In the genomic region with DNA sequence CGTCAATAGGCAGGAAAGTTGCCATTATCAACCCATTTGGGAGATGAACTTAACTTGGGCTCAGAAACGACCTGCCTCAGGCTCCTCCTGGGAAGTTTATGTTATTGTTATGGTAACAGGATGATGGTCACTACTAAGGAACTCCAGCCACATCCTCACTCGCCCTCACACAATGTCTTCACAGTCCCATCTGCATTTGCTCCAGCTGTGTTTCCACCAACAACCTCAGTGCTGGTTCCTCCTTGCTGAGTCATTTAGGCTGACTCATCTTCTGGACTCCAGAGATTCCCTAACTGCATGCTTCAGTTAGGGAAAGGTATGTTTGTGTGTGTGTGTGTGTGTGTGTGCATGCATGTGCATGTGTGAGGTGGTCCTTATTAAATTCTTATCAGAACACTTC, we compare ENCODE assay signal across 9 cellular contexts.
A peak's percentile ranks its signal among the peaks of the same experiment; 100 is the strongest.
DNase-seq lines count a peak whose midpoint lies in the region; ATAC-seq, FAIRE-seq and TF ChIP-seq lines count a peak whose summit lies in the region.
"Had no signal": no experiment of that assay in that cellular context is flagged by ENCODE, and none has a peak within 500 bp of the region (broad histone marks: within the 10 kb centered on the region; RNA-seq: fewer than 3 reads in every experiment).

No MANE protein-coding gene starts in this region.

- no peaks in the 10 kb centered on the region for H4K20me1 ChIP-seq in K562 (replicated peaks; ENCODE audit: control insufficient read depth, insufficient read depth, low read length)

- H3K9me3 ChIP-seq in K562 (replicated peaks; ENCODE audit: control insufficient read depth, insufficient read depth, low read depth, low read length) (no peaks in the 10 kb centered on the region), upper lobe of left lung (no peaks in the 10 kb centered on the region)

- H3K4me2 ChIP-seq in K562 (ENCODE audit: insufficient read depth, low read length) = no peak overlapping the region

- H3K27ac Mint-ChIP-seq in type B pancreatic cell = no peak overlapping the region

- ATAC-seq in K562 = no peak
- ATAC-seq in upper lobe of left lung (ENCODE audit: low FRiP score in 2 of 2) = peak; percentile 62 to 85

- H3K4me1 Mint-ChIP-seq in type B pancreatic cell (ENCODE audit: unreplicated experiment) = no peaks in the 10 kb centered on the region

- H3K27ac ChIP-seq in K562 (ENCODE audit: extremely low read depth, low read depth, low read length) = no peak overlapping the region
- no peak overlapping the region for H3K27ac ChIP-seq in upper lobe of left lung

- no peaks in the 10 kb centered on the region for H3K36me3 Mint-ChIP-seq in type B pancreatic cell

- TF ChIP-seq POLR2A in K562 (conservative IDR thresholded peaks at IDR 0.05) = no peak
- TF ChIP-seq POLR2A in upper lobe of left lung (IDR thresholded peaks at IDR 0.05) = no peak

- TF ChIP-seq CTCF in K562 (IDR thresholded peaks at IDR 0.05 in 2 of 3, conservative IDR thresholded peaks at IDR 0.05 in 1 of 3; ENCODE audit: insufficient read depth in 2 of 3, low read depth in 1 of 3, low read length in 3 of 3) = no peak
- no peak for TF ChIP-seq CTCF in upper lobe of left lung (IDR thresholded peaks at IDR 0.05)
- no peak for TF ChIP-seq CTCF in GM20000 (IDR thresholded peaks at IDR 0.05; ENCODE audit: extremely low read depth, missing control alignments)
- TF ChIP-seq CTCF in type B pancreatic cell (conservative IDR thresholded peaks at IDR 0.05) = no peak

- no TSS peak for BruUV-seq in K562 (replicated peaks; lab: Mats Ljungman, UMichigan)

- H3K27me3 ChIP-seq in K562 (ENCODE audit: control insufficient read depth in 2 of 2, insufficient read depth in 2 of 2, low read length in 2 of 2) (no peaks in the 10 kb centered on the region), upper lobe of left lung (no peaks in the 10 kb centered on the region)

- POLR2A ChIA-PET in K562 (lab: Yijun Ruan, JAX) = no interaction called here

- H3K36me3 ChIP-seq in K562 (ENCODE audit: control insufficient read depth, insufficient read depth, low read length) (no peaks in the 10 kb centered on the region), upper lobe of left lung (no peaks in the 10 kb centered on the region)

- no peaks in the 10 kb centered on the region for H3K79me2 ChIP-seq in K562 (ENCODE audit: control insufficient read depth, insufficient read depth, low read length)

- no peaks in the 10 kb centered on the region for H3K9me3 Mint-ChIP-seq in type B pancreatic cell

- H3K9ac ChIP-seq in K562 (ENCODE audit: insufficient read depth in 1 of 2, low read depth in 2 of 2, low read length in 2 of 2) = no peak overlapping the region

- H3K27me3 Mint-ChIP-seq in type B pancreatic cell = peaks cover 3% of the 10 kb centered on the region

- TF ChIP-seq EP300 in K562 (IDR thresholded peaks at IDR 0.05; ENCODE audit: low read length) = no peak
- TF ChIP-seq EP300 in upper lobe of left lung (IDR thresholded peaks at IDR 0.05) = no peak

- DNase-seq in HT1080 (ENCODE audit: low read depth) (peak; percentile 100), K562 (ENCODE audit: extremely low read depth in 1 of 4, low spot score in 3 of 4) (peak in 1 of 4 experiments; percentile 1), iPS DF 4.7 (ENCODE audit: extremely low read depth, low spot score) (peak; percentile 62), upper lobe of left lung (no peak), GM20000 (ENCODE audit: low spot score) (no peak), NCI-H1105 (lab: John Stamatoyannopoulos, UW) (no peak), SKM-1 treated with dmso at 0.1 percent for 144 hours (lab: John Stamatoyannopoulos, UW; ENCODE audit: unreplicated experiment) (no peak), type B pancreatic cell (ENCODE audit: extremely low spot score, unreplicated experiment) (no peak)

- H3K4me1 ChIP-seq in K562 (replicated peaks in 1 of 2; ENCODE audit: control insufficient read depth in 2 of 2, insufficient read depth in 2 of 2, low read length in 2 of 2) (no peaks in the 10 kb centered on the region), upper lobe of left lung (no peaks in the 10 kb centered on the region)

- in situ Hi-C loops in K562 (cut with MboI) = no loop called here

- no peak for TF ChIP-seq RAD21 in K562 (CRISPR knock-in tag; conservative IDR thresholded peaks at IDR 0.05 in 1 of 2, IDR thresholded peaks at IDR 0.05 in 1 of 2)

- 3% methylated on average over 3 of the region's 3 CpGs for WGBS in K562 (ENCODE audit: insufficient coverage, low coverage, missing lambda C conversion rate)
- 49 to 53% methylated on average over 3 of the region's 3 CpGs for WGBS in upper lobe of left lung, 2 donors

- no peak overlapping the region for H3K4me3 ChIP-seq in K562
- no peak overlapping the region for H3K4me3 ChIP-seq in upper lobe of left lung

- H2AFZ ChIP-seq in K562 (ENCODE audit: low read depth, low read length) = no peak overlapping the region

- no peak for FAIRE-seq in K562 (lab: Jason Lieb, UNC)
- FAIRE-seq: GM19239 had no signal

- no peaks in the 10 kb centered on the region for H3K9me1 ChIP-seq in K562 (ENCODE audit: control insufficient read depth, insufficient read depth, low read length)

- no peak overlapping the region for H3K4me3 Mint-ChIP-seq in type B pancreatic cell

- intact Hi-C loops in K562 (cut with micrococcal nuclease) = no loop called here

- CTCF ChIA-PET in K562 (lab: Yijun Ruan, JAX; ENCODE audit: low intra/inter-chr PET ratio) = no interaction called here

TF ChIP-seq in K562, 482 proteins besides CTCF, POLR2A, EP300 and RAD21:
- peak; percentile 70; the same call in 1 of the 2 replicates for TF ChIP-seq JUND (IDR thresholded peaks at IDR 0.05; ENCODE audit: borderline replicate concordance, low read depth, low read length)
- TF ChIP-seq JUND (tag; IDR thresholded peaks at IDR 0.05; ENCODE audit: borderline replicate concordance, low read depth, low read length) = peak; percentile 82; the same call in 2 of the 3 replicates
- peak; percentile 51; the same call in 1 of the 2 replicates for TF ChIP-seq NFE2 (IDR thresholded peaks at IDR 0.05; ENCODE audit: low read depth)
- TF ChIP-seq FOSL1 (tag; conservative IDR thresholded peaks at IDR 0.05) = peak; percentile 27; the same call in 1 of the 2 replicates
- TF ChIP-seq THRAP3 (IDR thresholded peaks at IDR 0.05; ENCODE audit: borderline replicate concordance) = no peak
- 0 out of 2 replicates have a peak, but pooled peaks have one; percentile 26 for TF ChIP-seq MAFG (tag; conservative IDR thresholded peaks at IDR 0.05)
- TF ChIP-seq ATF1 (CRISPR knock-in tag; IDR thresholded peaks at IDR 0.05) = no peak
- TF ChIP-seq ATF1 (tag; IDR thresholded peaks at IDR 0.05) = no peak
- TF ChIP-seq C11orf30 (IDR thresholded peaks at IDR 0.05; ENCODE audit: low read depth) = peak; percentile 22; the same call in 1 of the 2 replicates

Comparison
In these comparisons a context has a peak if more than half of its experiments do, and no peak if none do; other contexts are left out.
1. DNase-seq: peak in HT1080 (single experiment) and iPS DF 4.7 (single experiment); none in upper lobe of left lung (0 of 2), GM20000 (single experiment), NCI-H1105 (single experiment), SKM-1 treated with dmso at 0.1 percent for 144 hours (single experiment) and type B pancreatic cell (single experiment).